1 cellular context compared by ENCODE assay signal in the genomic region with DNA sequence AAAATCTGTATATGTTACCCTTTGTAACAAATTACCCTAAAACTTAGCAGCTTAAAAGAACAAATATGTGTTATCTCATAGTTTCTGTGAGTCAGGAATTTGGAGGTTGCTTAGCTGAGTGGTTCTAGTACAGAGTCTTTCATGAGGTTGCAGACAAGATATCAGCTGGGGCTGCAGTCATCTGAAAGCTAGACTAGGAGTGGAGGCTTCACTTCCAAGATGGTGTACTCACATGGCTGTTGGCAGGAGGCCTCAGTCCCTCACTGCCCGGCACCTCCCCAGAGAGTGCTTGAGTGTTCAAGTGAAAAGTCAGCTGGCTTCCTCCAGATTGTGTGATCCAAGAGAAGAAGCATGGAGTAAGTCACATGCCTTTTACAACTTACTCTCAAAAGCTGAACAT.
TF ChIP-seq lines count a peak whose summit lies in the region.

No MANE protein-coding gene starts in this region.

TF ChIP-seq in HepG2, 621 proteins besides CTCF, POLR2A, EP300 and RAD21:
- TF ChIP-seq, protein P1, sequence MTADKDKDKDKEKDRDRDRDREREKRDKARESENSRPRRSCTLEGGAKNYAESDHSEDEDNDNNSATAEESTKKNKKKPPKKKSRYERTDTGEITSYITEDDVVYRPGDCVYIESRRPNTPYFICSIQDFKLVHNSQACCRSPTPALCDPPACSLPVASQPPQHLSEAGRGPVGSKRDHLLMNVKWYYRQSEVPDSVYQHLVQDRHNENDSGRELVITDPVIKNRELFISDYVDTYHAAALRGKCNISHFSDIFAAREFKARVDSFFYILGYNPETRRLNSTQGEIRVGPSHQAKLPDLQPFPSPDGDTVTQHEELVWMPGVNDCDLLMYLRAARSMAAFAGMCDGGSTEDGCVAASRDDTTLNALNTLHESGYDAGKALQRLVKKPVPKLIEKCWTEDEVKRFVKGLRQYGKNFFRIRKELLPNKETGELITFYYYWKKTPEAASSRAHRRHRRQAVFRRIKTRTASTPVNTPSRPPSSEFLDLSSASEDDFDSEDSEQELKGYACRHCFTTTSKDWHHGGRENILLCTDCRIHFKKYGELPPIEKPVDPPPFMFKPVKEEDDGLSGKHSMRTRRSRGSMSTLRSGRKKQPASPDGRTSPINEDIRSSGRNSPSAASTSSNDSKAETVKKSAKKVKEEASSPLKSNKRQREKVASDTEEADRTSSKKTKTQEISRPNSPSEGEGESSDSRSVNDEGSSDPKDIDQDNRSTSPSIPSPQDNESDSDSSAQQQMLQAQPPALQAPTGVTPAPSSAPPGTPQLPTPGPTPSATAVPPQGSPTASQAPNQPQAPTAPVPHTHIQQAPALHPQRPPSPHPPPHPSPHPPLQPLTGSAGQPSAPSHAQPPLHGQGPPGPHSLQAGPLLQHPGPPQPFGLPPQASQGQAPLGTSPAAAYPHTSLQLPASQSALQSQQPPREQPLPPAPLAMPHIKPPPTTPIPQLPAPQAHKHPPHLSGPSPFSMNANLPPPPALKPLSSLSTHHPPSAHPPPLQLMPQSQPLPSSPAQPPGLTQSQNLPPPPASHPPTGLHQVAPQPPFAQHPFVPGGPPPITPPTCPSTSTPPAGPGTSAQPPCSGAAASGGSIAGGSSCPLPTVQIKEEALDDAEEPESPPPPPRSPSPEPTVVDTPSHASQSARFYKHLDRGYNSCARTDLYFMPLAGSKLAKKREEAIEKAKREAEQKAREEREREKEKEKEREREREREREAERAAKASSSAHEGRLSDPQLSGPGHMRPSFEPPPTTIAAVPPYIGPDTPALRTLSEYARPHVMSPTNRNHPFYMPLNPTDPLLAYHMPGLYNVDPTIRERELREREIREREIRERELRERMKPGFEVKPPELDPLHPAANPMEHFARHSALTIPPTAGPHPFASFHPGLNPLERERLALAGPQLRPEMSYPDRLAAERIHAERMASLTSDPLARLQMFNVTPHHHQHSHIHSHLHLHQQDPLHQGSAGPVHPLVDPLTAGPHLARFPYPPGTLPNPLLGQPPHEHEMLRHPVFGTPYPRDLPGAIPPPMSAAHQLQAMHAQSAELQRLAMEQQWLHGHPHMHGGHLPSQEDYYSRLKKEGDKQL (CRISPR knock-in tag; IDR thresholded peaks at IDR 0.05; ENCODE audit: low read depth): no peak
- TF ChIP-seq FOXK1 (CRISPR knock-in tag; IDR thresholded peaks at IDR 0.05; ENCODE audit: borderline replicate concordance, low read depth) (no peak), KDM2A (CRISPR knock-in tag; IDR thresholded peaks at IDR 0.05; ENCODE audit: borderline replicate concordance, low read depth) (no peak), RFXAP (CRISPR knock-in tag; IDR thresholded peaks at IDR 0.05; ENCODE audit: borderline replicate concordance) (no peak)
- TF ChIP-seq, protein P2, sequence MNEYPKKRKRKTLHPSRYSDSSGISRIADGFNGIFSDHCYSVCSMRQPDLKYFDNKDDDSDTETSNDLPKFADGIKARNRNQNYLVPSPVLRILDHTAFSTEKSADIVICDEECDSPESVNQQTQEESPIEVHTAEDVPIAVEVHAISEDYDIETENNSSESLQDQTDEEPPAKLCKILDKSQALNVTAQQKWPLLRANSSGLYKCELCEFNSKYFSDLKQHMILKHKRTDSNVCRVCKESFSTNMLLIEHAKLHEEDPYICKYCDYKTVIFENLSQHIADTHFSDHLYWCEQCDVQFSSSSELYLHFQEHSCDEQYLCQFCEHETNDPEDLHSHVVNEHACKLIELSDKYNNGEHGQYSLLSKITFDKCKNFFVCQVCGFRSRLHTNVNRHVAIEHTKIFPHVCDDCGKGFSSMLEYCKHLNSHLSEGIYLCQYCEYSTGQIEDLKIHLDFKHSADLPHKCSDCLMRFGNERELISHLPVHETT (CRISPR knock-in tag; conservative IDR thresholded peaks at IDR 0.05): no peak
- TF ChIP-seq, protein P3, sequence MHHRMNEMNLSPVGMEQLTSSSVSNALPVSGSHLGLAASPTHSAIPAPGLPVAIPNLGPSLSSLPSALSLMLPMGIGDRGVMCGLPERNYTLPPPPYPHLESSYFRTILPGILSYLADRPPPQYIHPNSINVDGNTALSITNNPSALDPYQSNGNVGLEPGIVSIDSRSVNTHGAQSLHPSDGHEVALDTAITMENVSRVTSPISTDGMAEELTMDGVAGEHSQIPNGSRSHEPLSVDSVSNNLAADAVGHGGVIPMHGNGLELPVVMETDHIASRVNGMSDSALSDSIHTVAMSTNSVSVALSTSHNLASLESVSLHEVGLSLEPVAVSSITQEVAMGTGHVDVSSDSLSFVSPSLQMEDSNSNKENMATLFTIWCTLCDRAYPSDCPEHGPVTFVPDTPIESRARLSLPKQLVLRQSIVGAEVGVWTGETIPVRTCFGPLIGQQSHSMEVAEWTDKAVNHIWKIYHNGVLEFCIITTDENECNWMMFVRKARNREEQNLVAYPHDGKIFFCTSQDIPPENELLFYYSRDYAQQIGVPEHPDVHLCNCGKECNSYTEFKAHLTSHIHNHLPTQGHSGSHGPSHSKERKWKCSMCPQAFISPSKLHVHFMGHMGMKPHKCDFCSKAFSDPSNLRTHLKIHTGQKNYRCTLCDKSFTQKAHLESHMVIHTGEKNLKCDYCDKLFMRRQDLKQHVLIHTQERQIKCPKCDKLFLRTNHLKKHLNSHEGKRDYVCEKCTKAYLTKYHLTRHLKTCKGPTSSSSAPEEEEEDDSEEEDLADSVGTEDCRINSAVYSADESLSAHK (CRISPR knock-in tag; IDR thresholded peaks at IDR 0.05; ENCODE audit: borderline replicate concordance): no peak
